ENCODE assay signal across 19 cellular contexts in the genomic region with DNA sequence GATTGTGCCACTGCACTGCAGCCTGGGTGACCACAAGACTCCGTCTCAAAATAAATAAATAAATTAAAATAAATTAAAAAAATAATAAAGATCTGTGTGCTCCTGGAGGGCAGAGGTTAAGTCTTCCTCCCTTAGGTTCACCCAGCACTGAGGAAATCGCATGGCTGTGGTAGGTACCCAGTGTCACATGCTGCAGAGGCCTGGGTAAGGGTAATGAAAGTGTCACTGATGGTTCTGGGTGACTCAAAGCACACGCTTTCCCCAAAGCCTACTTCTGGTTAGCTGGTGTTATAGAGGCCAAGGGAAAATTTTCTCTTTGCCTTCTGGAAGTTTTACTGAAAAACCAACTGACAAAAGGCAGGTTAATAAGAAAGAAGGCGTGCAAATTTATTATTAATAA.
"Had no signal": no experiment of that assay in that cellular context is flagged by ENCODE, and none has a peak within 500 bp of the region (broad histone marks: within the 10 kb centered on the region; RNA-seq: fewer than 3 reads in every experiment).

No MANE protein-coding gene starts in this region.

- DNase-seq: effector CD4-positive, alpha-beta T cell; heart left ventricle; hippocampal formation; islet precursor cell; mammary epithelial cell; naive thymus-derived CD4-positive, alpha-beta T cell; posterior cingulate gyrus; spleen; stimulated activated CD4-positive, alpha-beta T cell treated with anti-CD3 and anti-CD28 coated beads, Interleukin-15, amount 100 ng/mL, for 24 hours; stimulated activated CD4-positive, alpha-beta T cell treated with anti-CD3 and anti-CD28 coated beads, Interleukin-1b, Interleukin-23, amount 100 ng/mL, for 48 hours; stimulated activated CD4-positive, alpha-beta T cell treated with anti-CD3 and anti-CD28 coated beads, Interleukin-4, amount 100 ng/mL, for 4 hours; stimulated activated naive CD4-positive, alpha-beta T cell; tibial artery; uterus had no signal

- H3K27me3 ChIP-seq: heart left ventricle, spleen, tibial artery, upper lobe of left lung, uterus had no signal

- ATAC-seq: heart left ventricle; left lobe of liver; naive thymus-derived CD4-positive, alpha-beta T cell; sciatic nerve had no signal

- H3K4me3 ChIP-seq: coronary artery, heart left ventricle, spleen, tibial artery, upper lobe of left lung, uterus had no signal

- H3K9me3 ChIP-seq: heart left ventricle, spleen, tibial artery, upper lobe of left lung, uterus had no signal

- H3K36me3 ChIP-seq: heart left ventricle, spleen, tibial artery, upper lobe of left lung, uterus had no signal

- H3K4me1 ChIP-seq: heart left ventricle, spleen, tibial artery, upper lobe of left lung, uterus had no signal

- H3K36me3 Mint-ChIP-seq: naive thymus-derived CD4-positive, alpha-beta T cell had no signal

- H3K27ac ChIP-seq: coronary artery, heart left ventricle, spleen, tibial artery, upper lobe of left lung, uterus had no signal

- H3K4me3 Mint-ChIP-seq: naive thymus-derived CD4-positive, alpha-beta T cell; neural crest cell had no signal

- H3K27ac Mint-ChIP-seq: naive thymus-derived CD4-positive, alpha-beta T cell had no signal
